8 cellular contexts compared by ENCODE assay signal in genomic region chr9:2157277-2158105, GRCh38.
DNase-seq lines count a peak whose midpoint lies in the region; ATAC-seq and TF ChIP-seq lines count a peak whose summit lies in the region.

No MANE protein-coding gene starts in this region.

- peaks cover 17% of the 10 kb centered on the region for H3K36me3 Mint-ChIP-seq in activated CD4-positive, alpha-beta memory T cell treated with anti-CD3 and anti-CD28 coated beads, Interleukin-2, amount 10 ng/mL, durations not matched to agents 7 days and 5 days (ENCODE audit: low read depth)
- H3K36me3 Mint-ChIP-seq in naive B cell: no peaks in the 10 kb centered on the region

- no peaks in the 10 kb centered on the region for H3K27me3 ChIP-seq in GM06990 (replicated peaks; ENCODE audit: control insufficient read depth, insufficient read depth, low read length)

- no peaks in the 10 kb centered on the region for H3K9me3 Mint-ChIP-seq in activated CD4-positive, alpha-beta memory T cell treated with anti-CD3 and anti-CD28 coated beads, Interleukin-2, amount 10 ng/mL, durations not matched to agents 7 days and 5 days
- no peaks in the 10 kb centered on the region for H3K9me3 Mint-ChIP-seq in naive B cell
- H3K9me3 Mint-ChIP-seq in stimulated activated naive CD8-positive, alpha-beta T cell treated with anti-CD3 and anti-CD28 coated beads, Interleukin-15, amount 100 ng/mL, for 72 hours: no peaks in the 10 kb centered on the region

- H3K27ac Mint-ChIP-seq in activated CD4-positive, alpha-beta memory T cell treated with anti-CD3 and anti-CD28 coated beads, Interleukin-2, amount 10 ng/mL, durations not matched to agents 7 days and 5 days: peak overlapping the region; percentile 65
- peak overlapping the region; percentile 30 to 94 (median 82) for H3K27ac Mint-ChIP-seq in naive B cell
- H3K27ac Mint-ChIP-seq in stimulated activated naive CD8-positive, alpha-beta T cell treated with anti-CD3 and anti-CD28 coated beads, Interleukin-15, amount 100 ng/mL, for 72 hours: peak overlapping the region; percentile 94 to 98

- peak overlapping the region; percentile 70 for H3K4me3 Mint-ChIP-seq in activated CD4-positive, alpha-beta memory T cell treated with anti-CD3 and anti-CD28 coated beads, Interleukin-2, amount 10 ng/mL, durations not matched to agents 7 days and 5 days
- peak overlapping the region; percentile 80 to 95 (median 90) for H3K4me3 Mint-ChIP-seq in naive B cell
- peak overlapping the region; percentile 80 to 95 for H3K4me3 Mint-ChIP-seq in stimulated activated naive CD8-positive, alpha-beta T cell treated with anti-CD3 and anti-CD28 coated beads, Interleukin-15, amount 100 ng/mL, for 72 hours

- CTCF ChIA-PET in HEK293 (lab: Yijun Ruan, JAX): interaction anchor here (0.8 to 1.5 kb wide), 2 partner anchors 15 to 23 kb away, joined by 3 read pairs; no protein-coding TSS in a partner anchor
- CTCF ChIA-PET in activated CD4-positive, alpha-beta memory T cell treated with anti-CD3 and anti-CD28 coated beads, Interleukin-2, amount 10 ng/mL, durations not matched to agents 7 days and 5 days (lab: Charles Lee): interaction anchor here (0.7 kb wide), 3 partner anchors 26 to 69 kb away, joined by 3 to 5 read pairs (median 5); no protein-coding TSS in a partner anchor

- peaks cover 45% of the 10 kb centered on the region for H3K4me1 Mint-ChIP-seq in activated CD4-positive, alpha-beta memory T cell treated with anti-CD3 and anti-CD28 coated beads, Interleukin-2, amount 10 ng/mL, durations not matched to agents 7 days and 5 days
- peaks cover 54 to 61% (median 55%) of the 10 kb centered on the region in 3 donors for H3K4me1 Mint-ChIP-seq in naive B cell
- H3K4me1 Mint-ChIP-seq in stimulated activated naive CD8-positive, alpha-beta T cell treated with anti-CD3 and anti-CD28 coated beads, Interleukin-15, amount 100 ng/mL, for 72 hours: peaks cover 63% of the 10 kb centered on the region

- H3K4me3 ChIP-seq in GM06990 (replicated peaks; ENCODE audit: low read depth, low read length) (peak overlapping the region; percentile 58), HEK293 (ENCODE audit: low read depth, low read length) (peak overlapping the region; percentile 18; the same call in 1 of the 2 replicates)

- peak; percentile 29 to 43 for ATAC-seq in naive B cell (ENCODE audit: low read depth in 2 of 2)
- peak; percentile 90 for ATAC-seq in stimulated activated naive CD8-positive, alpha-beta T cell treated with anti-CD3 and anti-CD28 coated beads, Interleukin-15, amount 100 ng/mL, for 72 hours

- DNase-seq in GM06990 (ENCODE audit: extremely low read depth, insufficient read length) (peak; percentile 56), NCI-H146 treated with DMSO at 0.1 percent for 48 hours (lab: John Stamatoyannopoulos, UW; ENCODE audit: unreplicated experiment) (peak; percentile 73), epithelial cell of prostate (ENCODE audit: low read depth, low spot score) (peak; percentile 39), naive B cell (no peak), NCI-H510A treated with DMSO at 0.1 percent for 48 hours (lab: John Stamatoyannopoulos, UW) (no peak)
- peak; percentile 37 for DNase-seq in activated CD4-positive, alpha-beta memory T cell treated with anti-CD3 and anti-CD28 coated beads, Interleukin-2, amount 10 ng/mL, durations not matched to agents 7 days and 5 days
- peak; percentile 23 to 47 for DNase-seq in stimulated activated naive CD8-positive, alpha-beta T cell treated with anti-CD3 and anti-CD28 coated beads, Interleukin-15, amount 100 ng/mL, for 72 hours

- POLR2A ChIA-PET in HEK293 (lab: Yijun Ruan, JAX): no interaction called here
- POLR2A ChIA-PET in activated CD4-positive, alpha-beta memory T cell treated with anti-CD3 and anti-CD28 coated beads, Interleukin-2, amount 10 ng/mL, durations not matched to agents 7 days and 5 days (lab: Charles Lee): interaction anchor here (0.9 to 1.1 kb wide), 2 partner anchors 142 to 687 kb away, joined by 3 to 4 read pairs; partner anchors contain the start of genes PUM3 and SMARCA2

- H3K4me1 ChIP-seq in HEK293 (ENCODE audit: control insufficient read depth, insufficient read depth, low read length): peaks cover 8% of the 10 kb centered on the region; the same call in 1 of the 2 replicates

- TF ChIP-seq CTCF in GM06990 (IDR thresholded peaks at IDR 0.05; ENCODE audit: insufficient read depth, low read length, poor library complexity, severe bottlenecking) (no peak), HEK293 (tag by site-specific recombination; IDR thresholded peaks at IDR 0.05) (no peak)

- H3K27me3 Mint-ChIP-seq in activated CD4-positive, alpha-beta memory T cell treated with anti-CD3 and anti-CD28 coated beads, Interleukin-2, amount 10 ng/mL, durations not matched to agents 7 days and 5 days: no peaks in the 10 kb centered on the region
- no peaks in the 10 kb centered on the region for H3K27me3 Mint-ChIP-seq in naive B cell
- no peaks in the 10 kb centered on the region for H3K27me3 Mint-ChIP-seq in stimulated activated naive CD8-positive, alpha-beta T cell treated with anti-CD3 and anti-CD28 coated beads, Interleukin-15, amount 100 ng/mL, for 72 hours

- H3K36me3 ChIP-seq in GM06990 (ENCODE audit: control insufficient read depth, insufficient read depth, low read length) (peaks cover 3% of the 10 kb centered on the region), HEK293 (ENCODE audit: control insufficient read depth in 2 of 2, insufficient read depth in 1 of 2, low read length in 2 of 2) (peaks cover 0 to 4% of the 10 kb centered on the region in 2 experiments; a peak in 1 of 3 replicates)

- H3K27ac ChIP-seq in HEK293 (ENCODE audit: extremely low read depth, low read depth, low read length) (no peak overlapping the region; the same call in 1 of the 2 replicates), epithelial cell of prostate (peak overlapping the region; percentile 61)

- H3K9me3 ChIP-seq in HEK293 (ENCODE audit: control insufficient read depth, insufficient read depth, low read depth, low read length): no peaks in the 10 kb centered on the region

TF ChIP-seq in HEK293, 187 proteins besides CTCF, POLR2A, EP300 and RAD21 (continues in another document):
- TF ChIP-seq ZNF112 (tag by site-specific recombination; IDR thresholded peaks at IDR 0.05): no peak
- TF ChIP-seq, protein P1, sequence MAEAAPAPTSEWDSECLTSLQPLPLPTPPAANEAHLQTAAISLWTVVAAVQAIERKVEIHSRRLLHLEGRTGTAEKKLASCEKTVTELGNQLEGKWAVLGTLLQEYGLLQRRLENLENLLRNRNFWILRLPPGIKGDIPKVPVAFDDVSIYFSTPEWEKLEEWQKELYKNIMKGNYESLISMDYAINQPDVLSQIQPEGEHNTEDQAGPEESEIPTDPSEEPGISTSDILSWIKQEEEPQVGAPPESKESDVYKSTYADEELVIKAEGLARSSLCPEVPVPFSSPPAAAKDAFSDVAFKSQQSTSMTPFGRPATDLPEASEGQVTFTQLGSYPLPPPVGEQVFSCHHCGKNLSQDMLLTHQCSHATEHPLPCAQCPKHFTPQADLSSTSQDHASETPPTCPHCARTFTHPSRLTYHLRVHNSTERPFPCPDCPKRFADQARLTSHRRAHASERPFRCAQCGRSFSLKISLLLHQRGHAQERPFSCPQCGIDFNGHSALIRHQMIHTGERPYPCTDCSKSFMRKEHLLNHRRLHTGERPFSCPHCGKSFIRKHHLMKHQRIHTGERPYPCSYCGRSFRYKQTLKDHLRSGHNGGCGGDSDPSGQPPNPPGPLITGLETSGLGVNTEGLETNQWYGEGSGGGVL (tag by site-specific recombination; IDR thresholded peaks at IDR 0.05): no peak
- TF ChIP-seq ZNF792 (tag by site-specific recombination; IDR thresholded peaks at IDR 0.05): no peak
- TF ChIP-seq ZNF558 (tag by site-specific recombination; IDR thresholded peaks at IDR 0.05): no peak
- no peak for TF ChIP-seq BCL11B (tag by site-specific recombination; IDR thresholded peaks at IDR 0.05; ENCODE audit: low read depth)
- TF ChIP-seq REPIN1 (tag by site-specific recombination; IDR thresholded peaks at IDR 0.05; ENCODE audit: low read depth): no peak
- TF ChIP-seq, protein P2, sequence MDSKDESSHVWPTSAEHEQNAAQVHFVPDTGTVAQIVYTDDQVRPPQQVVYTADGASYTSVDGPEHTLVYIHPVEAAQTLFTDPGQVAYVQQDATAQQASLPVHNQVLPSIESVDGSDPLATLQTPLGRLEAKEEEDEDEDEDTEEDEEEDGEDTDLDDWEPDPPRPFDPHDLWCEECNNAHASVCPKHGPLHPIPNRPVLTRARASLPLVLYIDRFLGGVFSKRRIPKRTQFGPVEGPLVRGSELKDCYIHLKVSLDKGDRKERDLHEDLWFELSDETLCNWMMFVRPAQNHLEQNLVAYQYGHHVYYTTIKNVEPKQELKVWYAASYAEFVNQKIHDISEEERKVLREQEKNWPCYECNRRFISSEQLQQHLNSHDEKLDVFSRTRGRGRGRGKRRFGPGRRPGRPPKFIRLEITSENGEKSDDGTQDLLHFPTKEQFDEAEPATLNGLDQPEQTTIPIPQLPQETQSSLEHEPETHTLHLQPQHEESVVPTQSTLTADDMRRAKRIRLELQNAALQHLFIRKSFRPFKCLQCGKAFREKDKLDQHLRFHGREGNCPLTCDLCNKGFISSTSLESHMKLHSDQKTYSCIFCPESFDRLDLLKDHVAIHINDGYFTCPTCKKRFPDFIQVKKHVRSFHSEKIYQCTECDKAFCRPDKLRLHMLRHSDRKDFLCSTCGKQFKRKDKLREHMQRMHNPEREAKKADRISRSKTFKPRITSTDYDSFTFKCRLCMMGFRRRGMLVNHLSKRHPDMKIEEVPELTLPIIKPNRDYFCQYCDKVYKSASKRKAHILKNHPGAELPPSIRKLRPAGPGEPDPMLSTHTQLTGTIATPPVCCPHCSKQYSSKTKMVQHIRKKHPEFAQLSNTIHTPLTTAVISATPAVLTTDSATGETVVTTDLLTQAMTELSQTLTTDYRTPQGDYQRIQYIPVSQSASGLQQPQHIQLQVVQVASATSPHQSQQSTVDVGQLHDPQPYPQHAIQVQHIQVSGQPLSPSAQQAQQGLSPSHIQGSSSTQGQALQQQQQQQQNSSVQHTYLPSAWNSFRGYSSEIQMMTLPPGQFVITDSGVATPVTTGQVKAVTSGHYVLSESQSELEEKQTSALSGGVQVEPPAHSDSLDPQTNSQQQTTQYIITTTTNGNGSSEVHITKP (tag by site-specific recombination; IDR thresholded peaks at IDR 0.05): peak; percentile 97
- no peak for TF ChIP-seq PRDM1 (tag by site-specific recombination; IDR thresholded peaks at IDR 0.05)
- TF ChIP-seq ZNF239 (tag by site-specific recombination; IDR thresholded peaks at IDR 0.05): no peak
- no peak for TF ChIP-seq KLF1 (tag by site-specific recombination; IDR thresholded peaks at IDR 0.05)
- no peak for TF ChIP-seq ZNF768 (tag by site-specific recombination; IDR thresholded peaks at IDR 0.05)
- TF ChIP-seq ZNF610 (tag by site-specific recombination; IDR thresholded peaks at IDR 0.05; ENCODE audit: borderline replicate concordance): no peak
- no peak for TF ChIP-seq ZNF623 (tag by site-specific recombination; IDR thresholded peaks at IDR 0.05)
- no peak for TF ChIP-seq ZNF266 (tag by site-specific recombination; IDR thresholded peaks at IDR 0.05; ENCODE audit: low read depth)
- no peak for TF ChIP-seq ZNF777 (tag by site-specific recombination; IDR thresholded peaks at IDR 0.05; ENCODE audit: borderline replicate concordance)
- no peak for TF ChIP-seq ZNF626 (tag by site-specific recombination; IDR thresholded peaks at IDR 0.05)

Comparison
In these comparisons a context has a peak if more than half of its experiments do, and no peak if none do; other contexts are left out.
1. DNase-seq: peak in GM06990 (single experiment), NCI-H146 treated with DMSO at 0.1 percent for 48 hours (single experiment), activated CD4-positive, alpha-beta memory T cell treated with anti-CD3 and anti-CD28 coated beads, Interleukin-2, amount 10 ng/mL, durations not matched to agents 7 days and 5 days (single experiment), epithelial cell of prostate (single experiment) and stimulated activated naive CD8-positive, alpha-beta T cell treated with anti-CD3 and anti-CD28 coated beads, Interleukin-15, amount 100 ng/mL, for 72 hours (2 of 2); none in naive B cell (single experiment) and NCI-H510A treated with DMSO at 0.1 percent for 48 hours (single experiment).
2. Peak in every context shown above with its lines, with median percentiles within 50 percentile points of each other: H3K27ac Mint-ChIP-seq and H3K4me3 Mint-ChIP-seq.